ENCODE assay signal across 26 cellular contexts in the genomic region with DNA sequence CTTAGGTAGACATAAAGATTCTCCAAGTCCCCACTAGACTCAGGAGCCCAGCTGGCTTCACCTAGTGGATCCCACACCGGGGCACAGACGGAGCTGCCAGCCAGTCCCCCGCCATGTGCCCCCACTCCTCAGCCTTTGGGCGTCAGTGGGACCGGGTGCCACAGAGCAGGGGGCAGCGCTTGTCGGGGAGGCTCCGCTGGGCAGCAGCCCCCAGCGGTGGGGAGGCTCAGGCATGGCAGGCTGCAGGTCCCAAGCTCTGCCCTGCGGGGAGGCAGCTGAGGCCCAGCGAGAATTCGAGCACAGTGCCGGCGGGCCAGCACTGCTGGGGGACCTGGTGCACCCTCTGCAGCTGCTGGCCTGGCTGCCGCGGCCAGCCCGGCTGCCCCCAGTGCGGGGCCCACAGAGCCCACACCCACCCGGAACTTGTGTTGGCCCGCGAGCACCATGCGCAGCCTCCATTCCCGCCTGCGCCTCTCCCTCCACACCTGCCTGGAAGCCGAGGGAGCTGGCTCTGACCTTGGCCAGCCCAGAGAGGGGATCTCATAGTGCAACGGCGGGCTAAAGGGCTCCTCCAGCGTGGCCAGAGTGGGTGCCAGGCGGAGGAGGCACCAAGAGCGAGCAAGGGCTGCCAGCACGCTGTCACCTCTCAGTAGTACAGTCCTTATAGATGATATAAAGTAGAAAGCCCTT.
DNase-seq lines count a peak whose midpoint lies in the region; ATAC-seq, FAIRE-seq and TF ChIP-seq lines count a peak whose summit lies in the region.
"Had no signal": no experiment of that assay in that cellular context is flagged by ENCODE, and none has a peak within 500 bp of the region (broad histone marks: within the 10 kb centered on the region; RNA-seq: fewer than 3 reads in every experiment).

No MANE protein-coding gene starts in this region.

- BruUV-seq in Panc1 (replicated peaks; lab: Mats Ljungman, UMichigan): no TSS peak

- no peak for TF ChIP-seq POLR2A in A549 (IDR thresholded peaks at IDR 0.05; ENCODE audit: low read length)

- H3K36me3 ChIP-seq in Panc1 (ENCODE audit: control insufficient read depth, insufficient read depth, low read length) (no peaks in the 10 kb centered on the region), kidney (ENCODE audit: control insufficient read depth in 1 of 2, insufficient read depth in 2 of 2, low read length in 2 of 2) (no peaks in the 10 kb centered on the region), small intestine (ENCODE audit: control insufficient read depth in 2 of 2, insufficient read depth in 2 of 2, low read length in 2 of 2) (no peaks in the 10 kb centered on the region), MM.1S (replicated peaks; ENCODE audit: insufficient read depth, low read length) (no peaks in the 10 kb centered on the region)
- H3K36me3 ChIP-seq: HAP-1, Peyer's patch, SJCRH30 had no signal

- H3K27ac ChIP-seq in A549: peak overlapping the region; percentile 51 to 78
- H3K27ac ChIP-seq in Panc1 (ENCODE audit: low read length): peak overlapping the region; percentile 90; the same call in 1 of the 2 replicates
- no peak overlapping the region for H3K27ac ChIP-seq in kidney (ENCODE audit: low read depth in 2 of 2, low read length in 2 of 2)
- H3K27ac ChIP-seq in small intestine (ENCODE audit: low read depth in 1 of 2, low read length in 1 of 2): no peak overlapping the region
- no peak overlapping the region for H3K27ac ChIP-seq in MM.1S (ENCODE audit: low read length)
- H3K27ac ChIP-seq: 22Rv1, HL-60, KMS-11, Peyer's patch, SJCRH30 had no signal

- FAIRE-seq in A549 (lab: Jason Lieb, UNC) (no peak), kidney (lab: Jason Lieb, UNC) (no peak), small intestine (lab: Jason Lieb, UNC) (no peak)
- FAIRE-seq: D721Med, GM18507 had no signal

- H3K79me2 ChIP-seq in MM.1S (ENCODE audit: low read length): no peaks in the 10 kb centered on the region

- no peak; a peak in 1 of 6 replicates for ATAC-seq in A549
- ATAC-seq in Panc1: no peak
- ATAC-seq: GM23338, SK-N-SH treated with all-trans-retinoic acid at 6 μM for 48 hours had no signal

- 96% methylated on average over 21 of the region's 31 CpGs for WGBS in A549 (ENCODE audit: missing lambda C conversion rate)
- 90 to 94% (median 92%) methylated on average over 28 to 31 of the region's 31 CpGs for WGBS in small intestine, 3 donors

- H2AFZ ChIP-seq in MM.1S (ENCODE audit: low read length): no peak overlapping the region
- H2AFZ ChIP-seq: GM23338 had no signal

- peak; percentile 6 for DNase-seq in activated gamma-delta T cell (lab: John Stamatoyannopoulos, UW)
- DNase-seq in activated gamma-delta T cell treated with Interleukin-2 at 50 U/mL for 16 hours: no peak
- no peak for DNase-seq in A549 (ENCODE audit: low read depth in 1 of 2, low spot score in 1 of 2)
- DNase-seq in Panc1 (ENCODE audit: low read depth, low spot score): no peak
- peak; percentile 57 for DNase-seq in kidney
- no peak for DNase-seq in small intestine
- DNase-seq in MM.1S: no peak
- DNase-seq in RPMI8226: no peak
- DNase-seq: ACHN; CD4-positive, CD25-positive, alpha-beta regulatory T cell; NCI-H1048; NCI-H1417 treated with DMSO at 0.1 percent for 48 hours; NCI-H1694 treated with DMSO at 0.1 percent for 48 hours; NCI-H2081; NCI-H2227 treated with DMSO at 0.1 percent for 48 hours; NCI-H526 treated with DMSO at 0.1 percent for 48 hours; Peyer's patch; SJCRH30 had no signal

- POLR2A ChIA-PET in A549 (lab: Yijun Ruan, JAX) (no interaction called here), Panc1 (lab: Charles Lee) (no interaction called here)

- CTCF ChIA-PET in A549 (lab: Yijun Ruan, JAX) (no interaction called here), Panc1 (lab: Charles Lee) (interaction anchor here (0.7 kb wide), 1 partner anchor 254 kb away, joined by 4 read pairs; no protein-coding TSS in a partner anchor)

- peak overlapping the region; percentile 65 for H3K4me2 ChIP-seq in A549
- no peak overlapping the region for H3K4me2 ChIP-seq in MM.1S (ENCODE audit: low read depth, low read length)
- H3K4me2 ChIP-seq: GM23338, KMS-11 had no signal

- no peak for TF ChIP-seq EP300 in A549 (IDR thresholded peaks at IDR 0.05)

- H4K20me1 ChIP-seq in MM.1S (ENCODE audit: insufficient read depth, low read length): no peaks in the 10 kb centered on the region

- no peak overlapping the region for H3K4me3 ChIP-seq in A549
- H3K4me3 ChIP-seq in Panc1 (ENCODE audit: low read depth in 2 of 2, low read length in 2 of 2): no peak overlapping the region
- H3K4me3 ChIP-seq in kidney (ENCODE audit: low read length in 2 of 2): no peak overlapping the region
- H3K4me3 ChIP-seq in small intestine (ENCODE audit: low read depth in 1 of 2, low read length in 2 of 2): no peak overlapping the region
- no peak overlapping the region for H3K4me3 ChIP-seq in MM.1S (ENCODE audit: low read length)
- H3K4me3 ChIP-seq: GM23338, HAP-1, Peyer's patch, SJCRH30 had no signal

- no peaks in the 10 kb centered on the region for H3K9me2 ChIP-seq in MM.1S (replicated peaks; ENCODE audit: insufficient read depth, low read length)

- TF ChIP-seq CTCF in A549 (IDR thresholded peaks at IDR 0.05) (no peak), Panc1 (IDR thresholded peaks at IDR 0.05) (no peak), kidney (IDR thresholded peaks at IDR 0.05; ENCODE audit: borderline replicate concordance, extremely low read depth, insufficient read depth) (no peak), MM.1S (IDR thresholded peaks at IDR 0.05; ENCODE audit: low read length) (no peak)

- intact Hi-C loops in Panc1 (cut with micrococcal nuclease; ENCODE audit: unreplicated experiment) (no loop called here), kidney (cut with DNase I) (no loop called here)

- H3K4me1 ChIP-seq in A549 (peaks cover 36% of the 10 kb centered on the region), Panc1 (ENCODE audit: control insufficient read depth, insufficient read depth, low read length) (peaks cover 30% of the 10 kb centered on the region), kidney (ENCODE audit: control insufficient read depth in 1 of 2, insufficient read depth in 1 of 2, low read depth in 1 of 2, low read length in 2 of 2) (no peaks in the 10 kb centered on the region), small intestine (ENCODE audit: control insufficient read depth in 2 of 2, insufficient read depth in 1 of 2, low read depth in 1 of 2, low read length in 1 of 2) (no peaks in the 10 kb centered on the region), MM.1S (ENCODE audit: low read length) (peaks cover 60% of the 10 kb centered on the region)
- H3K4me1 ChIP-seq: HAP-1, Peyer's patch had no signal

- H3K9ac ChIP-seq in kidney (ENCODE audit: low read length in 2 of 2) (no peak overlapping the region), MM.1S (ENCODE audit: low read length) (no peak overlapping the region)
- H3K9ac ChIP-seq: KMS-11 had no signal

- H3K9me3 ChIP-seq in A549 (no peaks in the 10 kb centered on the region; the same call in 2 of the 3 replicates), Panc1 (ENCODE audit: control insufficient read depth, insufficient read depth, low read depth, low read length) (no peaks in the 10 kb centered on the region), kidney (ENCODE audit: control insufficient read depth in 1 of 2, low read length in 2 of 2) (no peaks in the 10 kb centered on the region), small intestine (ENCODE audit: control insufficient read depth, low read depth) (no peaks in the 10 kb centered on the region), MM.1S (replicated peaks; ENCODE audit: insufficient read depth, low read length) (no peaks in the 10 kb centered on the region)
- H3K9me3 ChIP-seq: HAP-1, Peyer's patch, SJCRH30 had no signal

- in situ Hi-C loops in Panc1 (cut with HindIII; ENCODE audit: low pct_unique_long_range_greater_than_20kb, low sequenced_read_pairs): no loop called here

- peaks cover 28% of the 10 kb centered on the region for H3F3A ChIP-seq in MM.1S (ENCODE audit: insufficient read depth, low read length)

- TF ChIP-seq RAD21 in A549 (conservative IDR thresholded peaks at IDR 0.05 in 1 of 2, IDR thresholded peaks at IDR 0.05 in 1 of 2): no peak

- H3K27me3 ChIP-seq in Panc1 (ENCODE audit: control insufficient read depth, insufficient read depth, low read length) (no peaks in the 10 kb centered on the region), small intestine (ENCODE audit: control insufficient read depth in 2 of 2, insufficient read depth in 2 of 2, low read length in 2 of 2) (no peaks in the 10 kb centered on the region), MM.1S (replicated peaks; ENCODE audit: insufficient read depth, low read length) (no peaks in the 10 kb centered on the region)
- H3K27me3 ChIP-seq: Peyer's patch, SJCRH30 had no signal

TF ChIP-seq in A549, 52 proteins besides CTCF, POLR2A, EP300 and RAD21 (continues in another document):
- TF ChIP-seq TFCP2L1 (CRISPR knock-in tag; IDR thresholded peaks at IDR 0.05) (no peak), HOXB13 (CRISPR knock-in tag; IDR thresholded peaks at IDR 0.05; ENCODE audit: low read depth) (no peak), CHD2 (IDR thresholded peaks at IDR 0.05; ENCODE audit: low read length, partially characterized antibody) (no peak), ZNF302 (CRISPR knock-in tag; IDR thresholded peaks at IDR 0.05) (no peak), CBX2 (IDR thresholded peaks at IDR 0.05; ENCODE audit: borderline replicate concordance, low read depth) (no peak), CHD4 (IDR thresholded peaks at IDR 0.05; ENCODE audit: borderline replicate concordance) (no peak), HMGXB4 (CRISPR knock-in tag; IDR thresholded peaks at IDR 0.05; ENCODE audit: borderline replicate concordance) (no peak), CEBPB (IDR thresholded peaks at IDR 0.05) (no peak), CBX8 (IDR thresholded peaks at IDR 0.05) (no peak), JUNB (IDR thresholded peaks at IDR 0.05) (no peak)

Comparison
In these comparisons a context has a peak if more than half of its experiments do, and no peak if none do; other contexts are left out.
1. DNase-seq: peak in activated gamma-delta T cell (single experiment) and kidney (single experiment); none in activated gamma-delta T cell treated with Interleukin-2 at 50 U/mL for 16 hours (single experiment), A549 (0 of 2), Panc1 (single experiment), small intestine (single experiment), MM.1S (single experiment) and RPMI8226 (single experiment).
2. H3K27ac ChIP-seq: peak in A549 (2 of 2) and Panc1 (single experiment); none in kidney (0 of 2), small intestine (0 of 2) and MM.1S (single experiment).